Comparison of ENCODE assay signal across 8 cellular contexts in the genomic region with DNA sequence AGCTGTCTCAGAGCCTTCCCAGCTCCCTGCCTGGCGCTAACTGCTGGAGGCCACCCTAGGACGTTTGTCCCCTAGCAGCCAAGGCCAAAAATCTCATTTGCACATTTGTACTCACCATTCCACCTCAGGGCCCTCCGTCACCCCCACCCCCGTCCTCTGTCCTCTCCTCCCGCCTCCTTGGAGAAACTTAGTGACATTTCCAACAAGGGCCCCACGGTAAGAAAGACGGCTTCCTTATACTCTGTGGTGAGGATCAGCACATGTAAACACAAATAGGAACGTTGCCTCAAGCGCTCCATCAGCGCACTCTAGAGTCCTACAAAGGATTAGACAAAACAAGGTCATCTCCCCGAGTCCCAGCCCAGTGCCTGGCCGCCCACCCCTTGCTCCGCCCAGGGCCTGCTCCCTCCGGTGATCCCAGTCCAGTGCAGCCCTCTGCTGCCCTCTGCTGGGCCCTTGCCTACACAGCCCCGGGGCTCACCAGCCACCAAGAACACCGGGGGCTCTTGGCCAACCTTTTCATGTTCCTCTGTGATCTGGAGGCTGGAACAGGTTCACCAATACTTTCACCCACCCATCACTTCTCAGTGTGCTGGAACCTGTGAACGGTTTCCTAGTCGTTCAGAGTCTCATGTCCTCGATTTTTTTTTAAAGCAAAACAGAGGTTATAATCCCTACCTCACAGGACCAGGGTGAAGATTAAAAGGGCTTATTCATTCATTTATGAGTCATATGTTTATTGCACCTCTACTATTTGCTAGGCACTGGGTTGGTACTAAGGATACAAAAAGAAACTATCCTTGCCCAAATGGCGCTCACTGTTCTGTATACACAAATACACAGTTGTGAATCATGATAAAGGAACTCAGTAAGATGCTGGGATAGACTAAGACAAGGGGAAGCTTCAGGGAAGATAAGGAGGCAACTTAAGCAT. TPM values are rescaled to one million over a fixed set of nuclear protein-coding genes. Genes with fewer than 3 reads are reported as not detected.
DNase-seq lines count a peak whose midpoint lies in the region; ATAC-seq and TF ChIP-seq lines count a peak whose summit lies in the region.

No MANE protein-coding gene starts in this region.

- H3K27ac ChIP-seq in neural cell (ENCODE audit: low read length) = no peak overlapping the region

- H3K9me2 ChIP-seq in neural cell (ENCODE audit: insufficient read depth, low read length) = no peaks in the 10 kb centered on the region

- H3K4me3 ChIP-seq in fibroblast of villous mesenchyme (ENCODE audit: low read depth, low read length) = peak overlapping the region; percentile 47
- peak overlapping the region; percentile 49 for H3K4me3 ChIP-seq in neural cell (ENCODE audit: low read length)

- H3K27me3 ChIP-seq in neural cell (ENCODE audit: insufficient read depth, low read depth, low read length) = no peaks in the 10 kb centered on the region

- no peak for TF ChIP-seq EP300 in neural cell (conservative IDR thresholded peaks at IDR 0.05; ENCODE audit: poor library complexity, severe bottlenecking)

- no peaks in the 10 kb centered on the region for H3K9me3 ChIP-seq in neural cell (ENCODE audit: low read length)

- ATAC-seq in stimulated activated naive CD8-positive, alpha-beta T cell treated with anti-CD3 and anti-CD28 coated beads, Interleukin-15, Interleukin-2, amounts not matched to agents 100 U/mL and 50 U/mL, for 24 hours = peak; percentile 99

- in situ Hi-C loops in G401 (cut with HindIII; ENCODE audit: low sequenced_read_pairs) = no loop called here

- peak; percentile 89 for DNase-seq in G401 (ENCODE audit: low spot score)
- DNase-seq in HCEC 1CT = peak; percentile 97
- peak; percentile 98 for DNase-seq in M059J (ENCODE audit: low read depth)
- DNase-seq in SHP77 (lab: John Stamatoyannopoulos, UW) = peak; percentile 70 to 75
- DNase-seq in activated effector memory CD4-positive, alpha-beta T cell treated with anti-CD3 and anti-CD28 coated beads, Interleukin-2, amount 50 U/mL, for 16 hours = peak; percentile 95
- peak; percentile 97 for DNase-seq in fibroblast of villous mesenchyme (ENCODE audit: low read depth)
- peak; percentile 95 for DNase-seq in stimulated activated naive CD8-positive, alpha-beta T cell treated with anti-CD3 and anti-CD28 coated beads, Interleukin-15, Interleukin-2, amounts not matched to agents 100 U/mL and 50 U/mL, for 24 hours

- H3K79me2 ChIP-seq in neural cell (replicated peaks; ENCODE audit: insufficient read depth, low read length) = no peaks in the 10 kb centered on the region

- TF ChIP-seq CTCF in fibroblast of villous mesenchyme (IDR thresholded peaks at IDR 0.05; ENCODE audit: insufficient read depth, low read depth, low read length) = peak; percentile 99
- TF ChIP-seq CTCF in neural cell (IDR thresholded peaks at IDR 0.05; ENCODE audit: poor library complexity, severe bottlenecking) = peak; percentile 98

- no peaks in the 10 kb centered on the region for H3K36me3 ChIP-seq in neural cell (ENCODE audit: insufficient read depth, low read length)

- H4K20me1 ChIP-seq in neural cell (ENCODE audit: insufficient read depth) = no peaks in the 10 kb centered on the region

- H2AFZ ChIP-seq in neural cell (ENCODE audit: low read depth, low read length) = peak overlapping the region; percentile 11

- no peak overlapping the region for H3K9ac ChIP-seq in neural cell (ENCODE audit: low read length)

- TF ChIP-seq RAD21 in neural cell (conservative IDR thresholded peaks at IDR 0.05) = peak; percentile 99

- H3F3A ChIP-seq in neural cell (ENCODE audit: insufficient read depth, low read length, poor library complexity, severe bottlenecking) = no peaks in the 10 kb centered on the region

- H3K4me2 ChIP-seq in neural cell (ENCODE audit: low read length) = no peak overlapping the region

TF ChIP-seq in neural cell, 6 proteins besides CTCF, POLR2A, EP300 and RAD21:
- no peak for TF ChIP-seq EZH2 (IDR thresholded peaks at IDR 0.05; ENCODE audit: borderline replicate concordance, insufficient read depth, low read length, poor library complexity, severe bottlenecking)
- TF ChIP-seq MXI1 (conservative IDR thresholded peaks at IDR 0.05; ENCODE audit: poor library complexity, severe bottlenecking) = peak; percentile 30
- TF ChIP-seq SMC3 (conservative IDR thresholded peaks at IDR 0.05; ENCODE audit: poor library complexity) = peak; percentile 99
- TF ChIP-seq TAF1 (IDR thresholded peaks at IDR 0.05; ENCODE audit: low read depth) = no peak
- TF ChIP-seq, protein P1, sequence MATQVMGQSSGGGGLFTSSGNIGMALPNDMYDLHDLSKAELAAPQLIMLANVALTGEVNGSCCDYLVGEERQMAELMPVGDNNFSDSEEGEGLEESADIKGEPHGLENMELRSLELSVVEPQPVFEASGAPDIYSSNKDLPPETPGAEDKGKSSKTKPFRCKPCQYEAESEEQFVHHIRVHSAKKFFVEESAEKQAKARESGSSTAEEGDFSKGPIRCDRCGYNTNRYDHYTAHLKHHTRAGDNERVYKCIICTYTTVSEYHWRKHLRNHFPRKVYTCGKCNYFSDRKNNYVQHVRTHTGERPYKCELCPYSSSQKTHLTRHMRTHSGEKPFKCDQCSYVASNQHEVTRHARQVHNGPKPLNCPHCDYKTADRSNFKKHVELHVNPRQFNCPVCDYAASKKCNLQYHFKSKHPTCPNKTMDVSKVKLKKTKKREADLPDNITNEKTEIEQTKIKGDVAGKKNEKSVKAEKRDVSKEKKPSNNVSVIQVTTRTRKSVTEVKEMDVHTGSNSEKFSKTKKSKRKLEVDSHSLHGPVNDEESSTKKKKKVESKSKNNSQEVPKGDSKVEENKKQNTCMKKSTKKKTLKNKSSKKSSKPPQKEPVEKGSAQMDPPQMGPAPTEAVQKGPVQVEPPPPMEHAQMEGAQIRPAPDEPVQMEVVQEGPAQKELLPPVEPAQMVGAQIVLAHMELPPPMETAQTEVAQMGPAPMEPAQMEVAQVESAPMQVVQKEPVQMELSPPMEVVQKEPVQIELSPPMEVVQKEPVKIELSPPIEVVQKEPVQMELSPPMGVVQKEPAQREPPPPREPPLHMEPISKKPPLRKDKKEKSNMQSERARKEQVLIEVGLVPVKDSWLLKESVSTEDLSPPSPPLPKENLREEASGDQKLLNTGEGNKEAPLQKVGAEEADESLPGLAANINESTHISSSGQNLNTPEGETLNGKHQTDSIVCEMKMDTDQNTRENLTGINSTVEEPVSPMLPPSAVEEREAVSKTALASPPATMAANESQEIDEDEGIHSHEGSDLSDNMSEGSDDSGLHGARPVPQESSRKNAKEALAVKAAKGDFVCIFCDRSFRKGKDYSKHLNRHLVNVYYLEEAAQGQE (IDR thresholded peaks at IDR 0.05; ENCODE audit: borderline replicate concordance) = no peak
- TF ChIP-seq POLR2AphosphoS5 (IDR thresholded peaks at IDR 0.05) = no peak

RNA-seq across cellular contexts. Expression of a gene that starts 15.2 kb away (rescaled TPM):
- 16.7 and 34.0 TPM in 2 replicates for total RNA-seq in G401 (2014; rRNA removed; shearing (Covaris generic))
- 21.5 and 27.8 TPM in 2 replicates for total RNA-seq in M059J (2014; rRNA removed; shearing (Covaris generic))
- total RNA-seq in fibroblast of villous mesenchyme = 20.6 and 36.7 TPM in 2 replicates
- 24.1 and 24.6 TPM in 2 replicates for polyA plus RNA-seq in neural cell
- 57.9 and 60.2 TPM in 2 replicates for polyA minus RNA-seq in neural cell

RNA-seq across cellular contexts. Expression of a gene that starts 42.2 kb away (rescaled TPM):
- 3.9 and 4.1 TPM in 2 replicates for total RNA-seq in G401 (2014; rRNA removed; shearing (Covaris generic))
- total RNA-seq in M059J (2014; rRNA removed; shearing (Covaris generic)) = 18.4 and 27.5 TPM in 2 replicates
- 66.0 and 89.4 TPM in 2 replicates for total RNA-seq in fibroblast of villous mesenchyme
- polyA plus RNA-seq in neural cell = 0.10 and 0.14 TPM in 2 replicates
- under 0.01 and 0.23 TPM in 2 replicates for polyA minus RNA-seq in neural cell
